8 cellular contexts compared by ENCODE assay signal in the genomic region with DNA sequence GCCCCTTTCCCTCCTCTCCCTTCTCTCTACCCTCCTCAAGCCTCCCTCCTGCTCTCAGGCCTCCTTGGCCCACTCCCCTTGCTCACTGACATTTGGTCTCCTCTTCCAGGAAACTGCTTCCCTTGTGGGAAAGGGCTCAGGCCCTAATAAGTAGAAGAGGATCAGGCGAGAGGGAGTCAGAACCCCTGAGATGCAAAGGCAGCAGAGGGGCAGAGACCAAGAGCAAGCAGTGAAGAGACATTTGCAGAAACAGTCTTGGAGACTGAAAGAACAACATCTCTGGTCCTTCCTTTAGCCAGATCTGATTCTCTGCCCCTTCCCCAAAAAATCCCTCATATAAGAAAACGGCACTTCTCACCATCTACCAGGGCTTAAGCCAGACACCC. TPM values are rescaled to one million over a fixed set of nuclear protein-coding genes. Genes with fewer than 3 reads are reported as not detected.
DNase-seq lines count a peak whose midpoint lies in the region; ATAC-seq and TF ChIP-seq lines count a peak whose summit lies in the region.

No MANE protein-coding gene starts in this region.

- H4K20me1 ChIP-seq in hepatocyte (ENCODE audit: insufficient read depth, poor library complexity, severe bottlenecking): peaks cover 20% of the 10 kb centered on the region

- ATAC-seq in activated T-cell treated with anti-CD3 and anti-CD28 coated beads, Interleukin-2, amount 50 U/mL, for 72 hours (replicated peaks in 1 of 2): no peak
- ATAC-seq in HG03520 (IDR thresholded peaks at IDR 0.05; ENCODE audit: unreplicated experiment): no peak

- peak; percentile 68 for DNase-seq in HT-29 (ENCODE audit: low spot score)
- no peak for DNase-seq in activated T-cell treated with anti-CD3 and anti-CD28 coated beads, Interleukin-2, amount 50 U/mL, for 72 hours
- peak; percentile 59 for DNase-seq in hepatocyte (ENCODE audit: low spot score)
- no peak for DNase-seq in spleen
- no peak for DNase-seq in GM20000 (ENCODE audit: low spot score)
- DNase-seq in cerebellar nuclear complex (lab: John Stamatoyannopoulos, UW): no peak
- no peak for DNase-seq in NCI-H1105 treated with DMSO at 0.1 percent for 48 hours (lab: John Stamatoyannopoulos, UW)

- TF ChIP-seq CTCF in hepatocyte (IDR thresholded peaks at IDR 0.05; ENCODE audit: poor library complexity) (no peak), spleen (IDR thresholded peaks at IDR 0.05 in 8 of 11, conservative IDR thresholded peaks at IDR 0.05 in 3 of 11) (no peak), GM20000 (IDR thresholded peaks at IDR 0.05; ENCODE audit: extremely low read depth, missing control alignments) (no peak)

- no peak for TF ChIP-seq POLR2A in spleen (IDR thresholded peaks at IDR 0.05)

- peak overlapping the region; percentile 100 for H3K27ac Mint-ChIP-seq in activated T-cell treated with anti-CD3 and anti-CD28 coated beads, Interleukin-2, amount 50 U/mL, for 72 hours

- H3K4me3 ChIP-seq in hepatocyte (peak overlapping the region; percentile 77), spleen (peak overlapping the region in 7 of 8 donors; percentile 74 to 100 (median 96))

- H3K27ac ChIP-seq in hepatocyte (peak overlapping the region; percentile 100), spleen (peak overlapping the region; percentile 88 to 100 (median 99))

- H3K27me3 ChIP-seq in hepatocyte (no peaks in the 10 kb centered on the region), spleen (replicated peaks in 1 of 7) (peaks cover 0 to 4% (median 0%) of the 10 kb centered on the region in 7 donors)

- H3K9me3 Mint-ChIP-seq in activated T-cell treated with anti-CD3 and anti-CD28 coated beads, Interleukin-2, amount 50 U/mL, for 72 hours: no peaks in the 10 kb centered on the region

- peaks cover 51% of the 10 kb centered on the region for H3K4me1 Mint-ChIP-seq in activated T-cell treated with anti-CD3 and anti-CD28 coated beads, Interleukin-2, amount 50 U/mL, for 72 hours (ENCODE audit: low read depth)

- peaks cover 22 to 33% of the 10 kb centered on the region in 2 donors for H3K36me3 Mint-ChIP-seq in activated T-cell treated with anti-CD3 and anti-CD28 coated beads, Interleukin-2, amount 50 U/mL, for 72 hours (ENCODE audit: insufficient read depth in 2 of 2)

- no peaks in the 10 kb centered on the region for H3K9me2 ChIP-seq in hepatocyte (replicated peaks; ENCODE audit: insufficient read depth)

- H3K4me1 ChIP-seq in hepatocyte (ENCODE audit: insufficient read depth): peaks cover 24% of the 10 kb centered on the region
- H3K4me1 ChIP-seq in spleen: peaks cover 28 to 74% (median 57%) of the 10 kb centered on the region in 6 donors

- H3K4me2 ChIP-seq in hepatocyte: peak overlapping the region; percentile 85

- peak overlapping the region; percentile 88 to 100 for H3K4me3 Mint-ChIP-seq in activated T-cell treated with anti-CD3 and anti-CD28 coated beads, Interleukin-2, amount 50 U/mL, for 72 hours

- 56% methylated on average over 2 of the region's 2 CpGs for WGBS in hepatocyte (ENCODE audit: low lambda C conversion rate, missing lambda C conversion rate)
- WGBS in spleen, 5 donors: 41 to 75% (median 55%) methylated on average over 2 of the region's 2 CpGs

- intact Hi-C loops in spleen (cut with DNase I; ENCODE audit: low total_unique reads): loop anchor here (10.0 kb wide), 1 partner anchor 66 kb away; the partner anchor contains the start of gene SAMD4B

- no peaks in the 10 kb centered on the region for H3K9me3 ChIP-seq in hepatocyte (ENCODE audit: low read depth)
- no peaks in the 10 kb centered on the region for H3K9me3 ChIP-seq in spleen

- no peaks in the 10 kb centered on the region for H3K27me3 Mint-ChIP-seq in activated T-cell treated with anti-CD3 and anti-CD28 coated beads, Interleukin-2, amount 50 U/mL, for 72 hours (ENCODE audit: low read depth)

- no peak overlapping the region for H2AFZ ChIP-seq in hepatocyte

- H3K36me3 ChIP-seq in hepatocyte (replicated peaks; ENCODE audit: insufficient read depth, low read depth) (no peaks in the 10 kb centered on the region), spleen (peaks cover 4 to 30% (median 16%) of the 10 kb centered on the region in 6 donors)

- peaks cover 58% of the 10 kb centered on the region for H3K79me2 ChIP-seq in hepatocyte

RNA-seq across cellular contexts. Expression of gene PLEKHG2, which starts 1.9 kb away (rescaled TPM):
- total RNA-seq in HT-29 (2014; rRNA removed; shearing (Covaris generic)): 51.0 and 61.2 TPM in 2 replicates
- 10 to 100 TPM; 86.5 to 92.1 TPM for total RNA-seq in activated T-cell treated with anti-CD3 and anti-CD28 coated beads, Interleukin-2, amount 50 U/mL, for 72 hours
- 17.7 and 25.3 TPM in 2 replicates for total RNA-seq in hepatocyte
- 34.0 and 44.0 TPM in 2 replicates for polyA plus RNA-seq in hepatocyte
- total RNA-seq in spleen: 100 to 1,000 TPM in 1 of 7 donors, 10 to 100 TPM in 6; 18.6 to 107 (median 48.4) TPM
- polyA plus RNA-seq in spleen: 10 to 100 TPM in 1 of 3 donors, 1 to 10 TPM in 2; 8.9 to 25.8 (median 9.5) TPM

RNA-seq across cellular contexts. Expression of gene ZFP36, which starts 4.0 kb away (rescaled TPM):
- 124 and 131 TPM in 2 replicates for total RNA-seq in HT-29 (2014; rRNA removed; shearing (Covaris generic))
- 100 to 1,000 TPM in 1 of 2 donors, 10 to 100 TPM in 1; 81.4 to 108 TPM for total RNA-seq in activated T-cell treated with anti-CD3 and anti-CD28 coated beads, Interleukin-2, amount 50 U/mL, for 72 hours
- 72.9 and 95.8 TPM in 2 replicates for total RNA-seq in hepatocyte
- polyA plus RNA-seq in hepatocyte: 1,034 and 1,087 TPM in 2 replicates
- 100 to 1,000 TPM in 6 of 7 donors, 10 to 100 TPM in 1; 91.5 to 396 (median 191) TPM for total RNA-seq in spleen
- polyA plus RNA-seq in spleen: 100 to 1,000 TPM in 1 of 3 donors, 10 to 100 TPM in 2; 63.2 to 117 (median 72.6) TPM

RNA-seq across cellular contexts. Expression of gene MED29, which starts 19.4 kb away (rescaled TPM):
- total RNA-seq in HT-29 (2014; rRNA removed; shearing (Covaris generic)): 59.7 and 64.3 TPM in 2 replicates
- 10 to 100 TPM; 26.4 to 34.3 TPM for total RNA-seq in activated T-cell treated with anti-CD3 and anti-CD28 coated beads, Interleukin-2, amount 50 U/mL, for 72 hours
- 18.9 and 21.4 TPM in 2 replicates for total RNA-seq in hepatocyte
- 27.9 and 38.6 TPM in 2 replicates for polyA plus RNA-seq in hepatocyte
- total RNA-seq in spleen: 10 to 100 TPM; 25.7 to 45.7 (median 34.6) TPM
- polyA plus RNA-seq in spleen: 10 to 100 TPM; 15.5 to 28.2 (median 20.5) TPM

RNA-seq across cellular contexts. Expression of gene PAF1, which starts 19.7 kb away (rescaled TPM):
- total RNA-seq in HT-29 (2014; rRNA removed; shearing (Covaris generic)): 109 and 115 TPM in 2 replicates
- 10 to 100 TPM; 52.0 TPM for total RNA-seq in activated T-cell treated with anti-CD3 and anti-CD28 coated beads, Interleukin-2, amount 50 U/mL, for 72 hours
- total RNA-seq in hepatocyte: 30.4 and 42.5 TPM in 2 replicates
- 53.5 and 54.4 TPM in 2 replicates for polyA plus RNA-seq in hepatocyte
- 10 to 100 TPM; 35.0 to 48.1 (median 39.8) TPM for total RNA-seq in spleen
- 10 to 100 TPM; 27.4 to 51.3 (median 35.6) TPM for polyA plus RNA-seq in spleen

RNA-seq across cellular contexts. Expression of gene RPS16, which starts 25.1 kb away (rescaled TPM):
- 798 and 1,020 TPM in 2 replicates for total RNA-seq in HT-29 (2014; rRNA removed; shearing (Covaris generic))
- 1,000 to 10,000 TPM; 3,177 to 3,644 TPM for total RNA-seq in activated T-cell treated with anti-CD3 and anti-CD28 coated beads, Interleukin-2, amount 50 U/mL, for 72 hours
- total RNA-seq in hepatocyte: 63.8 and 115 TPM in 2 replicates
- 409 and 411 TPM in 2 replicates for polyA plus RNA-seq in hepatocyte
- 1,000 to 10,000 TPM; 1,378 to 2,109 (median 1,598) TPM for total RNA-seq in spleen
- polyA plus RNA-seq in spleen: 1,000 to 10,000 TPM; 5,364 to 5,747 (median 5,635) TPM

Comparison
In these comparisons a context has a peak if more than half of its experiments do, and no peak if none do; other contexts are left out.
1. DNase-seq: peak in HT-29 (single experiment) and hepatocyte (single experiment); none in activated T-cell treated with anti-CD3 and anti-CD28 coated beads, Interleukin-2, amount 50 U/mL, for 72 hours (0 of 2), spleen (single experiment), GM20000 (single experiment), cerebellar nuclear complex (0 of 2) and NCI-H1105 treated with DMSO at 0.1 percent for 48 hours (single experiment).